In the genomic region with DNA sequence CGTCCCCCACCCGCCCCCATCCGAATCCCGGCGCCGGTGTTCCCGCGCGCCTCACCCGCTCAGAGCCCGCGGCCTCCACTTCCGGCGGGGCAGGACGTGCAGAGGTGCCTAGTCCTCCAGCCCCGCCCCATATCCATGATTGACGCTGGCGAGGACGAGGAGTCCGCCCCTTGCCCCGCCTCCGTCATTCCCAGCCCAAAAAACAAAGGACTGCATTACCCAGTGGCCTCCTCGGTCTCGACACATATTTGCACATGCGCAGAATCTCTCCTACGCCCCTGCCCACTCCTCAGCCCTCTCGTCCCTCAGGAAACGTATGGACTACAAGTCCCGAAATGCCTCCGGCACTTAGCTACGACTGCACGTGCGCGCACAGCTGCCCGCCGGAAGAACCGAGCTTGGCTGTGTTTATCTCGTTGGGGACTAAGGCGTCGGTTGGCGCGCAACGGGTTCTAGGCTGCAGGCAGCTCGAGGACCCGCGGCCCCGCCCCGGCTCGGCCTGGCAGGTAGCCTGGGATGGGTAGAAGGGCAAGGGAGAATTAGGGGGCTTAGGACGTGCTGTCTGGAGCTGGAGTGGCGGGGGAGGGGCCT, we compare ENCODE assay signal across 1 cellular context.
TF ChIP-seq lines count a peak whose summit lies in the region.

A gene with protein sequence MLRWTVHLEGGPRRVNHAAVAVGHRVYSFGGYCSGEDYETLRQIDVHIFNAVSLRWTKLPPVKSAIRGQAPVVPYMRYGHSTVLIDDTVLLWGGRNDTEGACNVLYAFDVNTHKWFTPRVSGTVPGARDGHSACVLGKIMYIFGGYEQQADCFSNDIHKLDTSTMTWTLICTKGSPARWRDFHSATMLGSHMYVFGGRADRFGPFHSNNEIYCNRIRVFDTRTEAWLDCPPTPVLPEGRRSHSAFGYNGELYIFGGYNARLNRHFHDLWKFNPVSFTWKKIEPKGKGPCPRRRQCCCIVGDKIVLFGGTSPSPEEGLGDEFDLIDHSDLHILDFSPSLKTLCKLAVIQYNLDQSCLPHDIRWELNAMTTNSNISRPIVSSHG (plus strand): TSS at position 407 of the 591 bp plus-strand sequence. CDS start 2,944 bp downstream, outside the sequence.
MEA1 (minus strand) TSS at position 104 of the 591 bp plus-strand sequence. CDS start 133 bp downstream, outside the sequence.

TF ChIP-seq in HepG2, 621 proteins besides CTCF, POLR2A, EP300 and RAD21 (continued from another document):
- no peak for TF ChIP-seq ATF2 (CRISPR knock-in tag; IDR thresholded peaks at IDR 0.05)
- TF ChIP-seq ZZZ3 (CRISPR knock-in tag; IDR thresholded peaks at IDR 0.05; ENCODE audit: borderline replicate concordance) = peak; percentile 71; the same call in 1 of the 2 replicates
- TF ChIP-seq TOPORS (CRISPR knock-in tag; IDR thresholded peaks at IDR 0.05) = no peak
- TF ChIP-seq IRF2 (CRISPR knock-in tag; IDR thresholded peaks at IDR 0.05) = peak; percentile 96
- TF ChIP-seq SMAD9 (CRISPR knock-in tag; IDR thresholded peaks at IDR 0.05) = no peak
- peak; percentile 75; the same call in 1 of the 2 replicates for TF ChIP-seq ZNF556 (CRISPR knock-in tag; IDR thresholded peaks at IDR 0.05; ENCODE audit: borderline replicate concordance)
- TF ChIP-seq BCL6 (CRISPR knock-in tag; IDR thresholded peaks at IDR 0.05) = no peak; the same call in none of the 2 replicates
- peak; percentile 85 for TF ChIP-seq ZNF563 (CRISPR knock-in tag; IDR thresholded peaks at IDR 0.05)
- TF ChIP-seq AKAP8 (CRISPR knock-in tag; IDR thresholded peaks at IDR 0.05) = no peak
- TF ChIP-seq THAP11 (CRISPR knock-in tag; IDR thresholded peaks at IDR 0.05) = peak; percentile 97
- TF ChIP-seq NAIF1 (CRISPR knock-in tag; IDR thresholded peaks at IDR 0.05; ENCODE audit: borderline replicate concordance) = no peak
- no peak for TF ChIP-seq ZNF33B (CRISPR knock-in tag; IDR thresholded peaks at IDR 0.05)
- TF ChIP-seq ZFP36 (IDR thresholded peaks at IDR 0.05; ENCODE audit: borderline replicate concordance, low read depth, low read length, partially characterized antibody) = no peak
- TF ChIP-seq ZNF234 (CRISPR knock-in tag; conservative IDR thresholded peaks at IDR 0.05) = no peak
- no peak; the same call in 1 of the 2 replicates for TF ChIP-seq ELF4 (CRISPR knock-in tag; IDR thresholded peaks at IDR 0.05; ENCODE audit: borderline replicate concordance)
- TF ChIP-seq TARDBP (CRISPR knock-in tag; IDR thresholded peaks at IDR 0.05) = peak; percentile 88; the same call in 1 of the 2 replicates
- TF ChIP-seq NFE2L2 (IDR thresholded peaks at IDR 0.05; ENCODE audit: low read length) = no peak
- peak; percentile 88 for TF ChIP-seq TGIF2 (CRISPR knock-in tag; IDR thresholded peaks at IDR 0.05)
- TF ChIP-seq PRDM10 (CRISPR knock-in tag; IDR thresholded peaks at IDR 0.05; ENCODE audit: low read depth) = peak; percentile 70; the same call in 1 of the 2 replicates
- TF ChIP-seq PPARG (CRISPR knock-in tag; conservative IDR thresholded peaks at IDR 0.05) = no peak; the same call in 1 of the 2 replicates
- TF ChIP-seq ARID5B (CRISPR knock-in tag; IDR thresholded peaks at IDR 0.05) = peak; percentile 15; the same call in 1 of the 2 replicates
- TF ChIP-seq GLI4 (CRISPR knock-in tag; IDR thresholded peaks at IDR 0.05; ENCODE audit: borderline replicate concordance) = no peak
- TF ChIP-seq NFE2 (CRISPR knock-in tag; IDR thresholded peaks at IDR 0.05) = no peak
TF ChIP-seq in HepG2: peak in this region for 228.
